ENCODE assay signal across 22 cellular contexts in the genomic region with DNA sequence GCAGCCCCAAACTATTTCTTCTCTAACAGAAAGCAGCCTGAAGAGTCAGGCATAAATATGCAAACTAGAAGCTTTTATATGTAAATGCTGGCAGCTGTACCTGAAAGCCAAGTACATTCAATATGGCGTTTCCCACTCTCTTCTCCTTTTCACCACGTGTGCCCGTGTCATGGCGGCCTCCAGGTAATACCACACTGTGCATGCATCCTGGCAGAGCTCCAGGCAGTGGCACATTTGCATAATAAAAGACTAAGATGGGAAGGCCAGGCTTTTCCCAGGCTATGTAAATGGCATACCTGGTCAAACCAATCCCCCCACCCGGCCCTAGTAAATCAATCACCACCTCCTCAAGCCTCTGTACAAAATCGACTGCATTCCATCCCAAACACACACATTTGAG.
DNase-seq lines count a peak whose midpoint lies in the region; ATAC-seq and TF ChIP-seq lines count a peak whose summit lies in the region.
"Had no signal": no experiment of that assay in that cellular context is flagged by ENCODE, and none has a peak within 500 bp of the region (broad histone marks: within the 10 kb centered on the region; RNA-seq: fewer than 3 reads in every experiment).

No MANE protein-coding gene starts in this region.

- CTCF ChIA-PET in IMR-90 (lab: Yijun Ruan, JAX), result no interaction called here

- no peak overlapping the region for H3K4me2 ChIP-seq in IMR-90 (ENCODE audit: low read depth, low read length)
- H3K4me2 ChIP-seq: smooth muscle cell had no signal

- H4K20me1 ChIP-seq in IMR-90 (ENCODE audit: insufficient read depth, low read length), result no peaks in the 10 kb centered on the region

- no peak overlapping the region for H2BK15ac ChIP-seq in IMR-90 (ENCODE audit: low read depth, low read length)

- H2BK5ac ChIP-seq in IMR-90 (ENCODE audit: low read depth, low read length, poor library complexity, severe bottlenecking), result no peak overlapping the region

- intact Hi-C loops in IMR-90 (cut with micrococcal nuclease), result no loop called here

- BruUV-seq in IMR-90 (replicated peaks; lab: Mats Ljungman, UMichigan), result no TSS peak

- no peak for ATAC-seq in IMR-90 (ENCODE audit: low read depth)
- no peak for ATAC-seq in GM19023 (IDR thresholded peaks at IDR 0.05; ENCODE audit: unreplicated experiment)
- no peak for ATAC-seq in GM21619 (IDR thresholded peaks at IDR 0.05; ENCODE audit: unreplicated experiment)
- no peak for ATAC-seq in GM18861 (IDR thresholded peaks at IDR 0.05; ENCODE audit: unreplicated experiment)
- ATAC-seq: naive thymus-derived CD4-positive, alpha-beta T cell had no signal

- in situ Hi-C loops in IMR-90 (cut with MboI; ENCODE audit: low sequenced_read_pairs), result no loop called here

- H3K56ac ChIP-seq in IMR-90 (ENCODE audit: extremely low read depth, insufficient read depth, low read length), result no peak overlapping the region

- H2AFZ ChIP-seq in IMR-90 (replicated peaks; ENCODE audit: low read length, poor library complexity), result peak overlapping the region; percentile 7

- no peak overlapping the region for H3K18ac ChIP-seq in IMR-90 (ENCODE audit: low read depth, low read length)

- H2AK5ac ChIP-seq in IMR-90 (ENCODE audit: low read depth, low read length), result no peak overlapping the region

- no peak overlapping the region for H3K23ac ChIP-seq in IMR-90 (ENCODE audit: low read depth, low read length)

- no peak overlapping the region for H3K27ac ChIP-seq in IMR-90 (ENCODE audit: insufficient read depth, low read length)

- no peak overlapping the region for H3K4me3 ChIP-seq in IMR-90 (ENCODE audit: insufficient read depth, low read depth, low read length)
- H3K4me3 ChIP-seq: smooth muscle cell had no signal

- no peak overlapping the region for H2BK20ac ChIP-seq in IMR-90 (ENCODE audit: low read depth, low read length)

- no peaks in the 10 kb centered on the region for H3K79me1 ChIP-seq in IMR-90 (ENCODE audit: low read depth in 1 of 2, low read length in 2 of 2)

- H3K9me1 ChIP-seq in IMR-90 (ENCODE audit: insufficient read depth, low read length), result no peaks in the 10 kb centered on the region

- no peak overlapping the region for H3K9ac ChIP-seq in IMR-90 (ENCODE audit: low read depth, low read length)

- no peak overlapping the region for H2AK9ac ChIP-seq in IMR-90 (replicated peaks; ENCODE audit: low read depth, low read length, poor library complexity)

- no peak overlapping the region for H3K4ac ChIP-seq in IMR-90 (ENCODE audit: low read depth, low read length)

- TF ChIP-seq RAD21 in IMR-90 (IDR thresholded peaks at IDR 0.05; ENCODE audit: low read length), result no peak

- POLR2A ChIA-PET in IMR-90 (lab: Charles Lee; ENCODE audit: unreplicated experiment), result no interaction called here

- no peak for TF ChIP-seq POLR2A in IMR-90 (IDR thresholded peaks at IDR 0.05; ENCODE audit: low read depth, low read length)

- DNase-seq in ELF-1 (ENCODE audit: low read depth, low spot score) (peak; percentile 95), IMR-90 (no peak), NCI-H345 treated with DMSO at 0.1 percent for 48 hours (lab: John Stamatoyannopoulos, UW; ENCODE audit: unreplicated experiment) (peak; percentile 99), iPS DF 4.7 (ENCODE audit: extremely low read depth, low spot score) (peak; percentile 95)
- DNase-seq in activated CD8-positive, alpha-beta memory T cell treated with anti-CD3 and anti-CD28 coated beads, Interleukin-2, amount 50 U/mL, for 4 hours, result no peak
- DNase-seq: activated CD4-positive, alpha-beta T cell treated with anti-CD3 and anti-CD28 coated beads, Interleukin-2, amount 50 U/mL, for 48 hours; activated CD4-positive, CD25-positive, alpha-beta regulatory T cell; activated effector memory CD4-positive, alpha-beta T cell treated with Interleukin-2 at 50 U/mL for 16 hours; activated naive CD8-positive, alpha-beta T cell treated with anti-CD3 and anti-CD28 coated beads, Interleukin-2, amount 10 ng/mL, durations not matched to agents 7 days and 5 days; CD4-positive, CD25-positive, alpha-beta regulatory T cell; erythroblast; foreskin fibroblast; GF-D8; Kasumi-1; naive thymus-derived CD4-positive, alpha-beta T cell; NCI-H446; occipital lobe; stimulated activated naive CD4-positive, alpha-beta T cell had no signal

- H3K4me1 ChIP-seq in IMR-90 (ENCODE audit: control insufficient read depth, insufficient read depth, low read length), result peaks cover 2% of the 10 kb centered on the region; the same call in 1 of the 2 replicates

- no peak overlapping the region for H4K8ac ChIP-seq in IMR-90 (ENCODE audit: low read depth in 2 of 2, low read length in 2 of 2)

- no peaks in the 10 kb centered on the region for H3K27me3 ChIP-seq in IMR-90 (ENCODE audit: control insufficient read depth, insufficient read depth, low read length)

- H2BK120ac ChIP-seq in IMR-90 (ENCODE audit: low read depth, low read length), result no peak overlapping the region

- no peaks in the 10 kb centered on the region for H3K9me3 ChIP-seq in IMR-90 (ENCODE audit: control insufficient read depth, insufficient read depth, low read length)

- TF ChIP-seq CTCF in IMR-90 (conservative IDR thresholded peaks at IDR 0.05; ENCODE audit: low read depth, low read length), result no peak

- 81% methylated on average over 3 of the region's 6 CpGs; no CpG with 5 or more reads in 1 of the 2 experiments for WGBS in IMR-90 (ENCODE audit: extremely low coverage in 2 of 2, insufficient read length in 1 of 2), 2 experiments

- dilution Hi-C loops in IMR-90 (cut with HindIII; ENCODE audit: low sequenced_read_pairs, unreplicated experiment), result no loop called here

- no peak overlapping the region for H4K91ac ChIP-seq in IMR-90 (ENCODE audit: insufficient read depth, low read depth, low read length)

- H3K36me3 ChIP-seq in IMR-90 (ENCODE audit: control insufficient read depth, insufficient read depth, low read length), result no peaks in the 10 kb centered on the region

- no peak overlapping the region for H4K5ac ChIP-seq in IMR-90 (ENCODE audit: low read depth, low read length)

- H3K14ac ChIP-seq in IMR-90 (replicated peaks; ENCODE audit: low read depth, low read length), result no peak overlapping the region

TF ChIP-seq in IMR-90, 13 proteins besides CTCF, POLR2A, EP300 and RAD21:
- TF ChIP-seq BHLHE40 (IDR thresholded peaks at IDR 0.05; ENCODE audit: low read depth, low read length) (no peak), MXI1 (IDR thresholded peaks at IDR 0.05; ENCODE audit: borderline replicate concordance, low read depth, low read length) (no peak), MAZ (IDR thresholded peaks at IDR 0.05; ENCODE audit: borderline replicate concordance, low read depth, low read length) (no peak), NFE2L2 (IDR thresholded peaks at IDR 0.05; ENCODE audit: low read depth, low read length) (no peak), CHD1 (IDR thresholded peaks at IDR 0.05; ENCODE audit: low read depth, low read length) (no peak), RFX5 (IDR thresholded peaks at IDR 0.05; ENCODE audit: low read depth, low read length) (no peak), MAFK (IDR thresholded peaks at IDR 0.05; ENCODE audit: low read depth, low read length) (no peak), SMC3 (IDR thresholded peaks at IDR 0.05; ENCODE audit: low read depth, low read length) (no peak), ELK1 (IDR thresholded peaks at IDR 0.05; ENCODE audit: borderline replicate concordance, low read depth, low read length) (no peak), USF2 (IDR thresholded peaks at IDR 0.05; ENCODE audit: low read depth, low read length) (no peak), RCOR1 (IDR thresholded peaks at IDR 0.05; ENCODE audit: insufficient replicate concordance, low read length) (no peak), FOS (IDR thresholded peaks at IDR 0.05; ENCODE audit: low read depth, low read length) (no peak), CEBPB (IDR thresholded peaks at IDR 0.05; ENCODE audit: low read depth, low read length) (no peak)
TF ChIP-seq in IMR-90: peak in this region for 0.

Comparison
In these comparisons a context has a peak if more than half of its experiments do, and no peak if none do; other contexts are left out.
1. DNase-seq: peak in ELF-1 (single experiment), NCI-H345 treated with DMSO at 0.1 percent for 48 hours (single experiment) and iPS DF 4.7 (single experiment); none in IMR-90 (single experiment) and activated CD8-positive, alpha-beta memory T cell treated with anti-CD3 and anti-CD28 coated beads, Interleukin-2, amount 50 U/mL, for 4 hours (single experiment).